Comparison of ENCODE assay signal across 8 cellular contexts in genomic region chr12:12725956-12726542, GRCh38. TPM values are rescaled to one million over a fixed set of nuclear protein-coding genes. Genes with fewer than 3 reads are reported as not detected.
DNase-seq lines count a peak whose midpoint lies in the region; ATAC-seq, FAIRE-seq and TF ChIP-seq lines count a peak whose summit lies in the region.

No MANE protein-coding gene starts in this region.

- H3K4me1 Mint-ChIP-seq in activated naive CD4-positive, alpha-beta T cell treated with anti-CD3 and anti-CD28 coated beads, Interleukin-2, amount 50 U/mL, for 24 hours, result peaks cover 48% of the 10 kb centered on the region
- peaks cover 14% of the 10 kb centered on the region for H3K4me1 Mint-ChIP-seq in type B pancreatic cell (ENCODE audit: unreplicated experiment)

- TF ChIP-seq CTCF in right lobe of liver (IDR thresholded peaks at IDR 0.05) (no peak), type B pancreatic cell (conservative IDR thresholded peaks at IDR 0.05) (no peak)

- no peaks in the 10 kb centered on the region for H3K9me3 Mint-ChIP-seq in activated naive CD4-positive, alpha-beta T cell treated with anti-CD3 and anti-CD28 coated beads, Interleukin-2, amount 50 U/mL, for 24 hours
- H3K9me3 Mint-ChIP-seq in type B pancreatic cell, result no peaks in the 10 kb centered on the region

- H3K4me3 ChIP-seq in right lobe of liver, result peak overlapping the region; percentile 53 to 73 (median 68)

- H3K36me3 ChIP-seq in right lobe of liver, result peaks cover 0 to 8% (median 3%) of the 10 kb centered on the region in 4 donors

- no peak for DNase-seq in activated naive CD4-positive, alpha-beta T cell treated with anti-CD3 and anti-CD28 coated beads, Interleukin-2, amount 50 U/mL, for 16 hours
- DNase-seq in right lobe of liver (no peak), type B pancreatic cell (ENCODE audit: extremely low spot score, unreplicated experiment) (no peak), urothelium cell line (ENCODE audit: low spot score) (no peak), Ammon's horn (ENCODE audit: low spot score) (no peak)

- peak; percentile 60 for TF ChIP-seq POLR2A in right lobe of liver (IDR thresholded peaks at IDR 0.05)

- no peaks in the 10 kb centered on the region for H3K9me3 ChIP-seq in right lobe of liver

- peak overlapping the region; percentile 96 for H3K27ac Mint-ChIP-seq in activated naive CD4-positive, alpha-beta T cell treated with anti-CD3 and anti-CD28 coated beads, Interleukin-2, amount 50 U/mL, for 24 hours
- H3K27ac Mint-ChIP-seq in type B pancreatic cell, result peak overlapping the region; percentile 99

- 1% methylated on average over 24 of the region's 26 CpGs for WGBS in right lobe of liver (ENCODE audit: insufficient coverage, low coverage, low lambda C conversion rate, missing lambda C conversion rate)

- H3K27me3 Mint-ChIP-seq in activated naive CD4-positive, alpha-beta T cell treated with anti-CD3 and anti-CD28 coated beads, Interleukin-2, amount 50 U/mL, for 24 hours, result no peaks in the 10 kb centered on the region
- H3K27me3 Mint-ChIP-seq in type B pancreatic cell, result peaks cover 11% of the 10 kb centered on the region

- intact Hi-C loops in right lobe of liver (cut with DNase I), result no loop called here

- FAIRE-seq in urothelium cell line (lab: Jason Lieb, UNC), result no peak

- peak overlapping the region; percentile 98 for H3K27ac ChIP-seq in angular gyrus (ENCODE audit: low read depth, low read length)
- peak overlapping the region; percentile 97 to 100 (median 99) for H3K27ac ChIP-seq in right lobe of liver

- H3K4me1 ChIP-seq in right lobe of liver, result peaks cover 0 to 20% (median under 1%) of the 10 kb centered on the region in 4 donors

- peak overlapping the region; percentile 95 for H3K4me3 Mint-ChIP-seq in activated naive CD4-positive, alpha-beta T cell treated with anti-CD3 and anti-CD28 coated beads, Interleukin-2, amount 50 U/mL, for 24 hours
- H3K4me3 Mint-ChIP-seq in type B pancreatic cell, result peak overlapping the region; percentile 90

- no peaks in the 10 kb centered on the region for H3K27me3 ChIP-seq in right lobe of liver

- H3K36me3 Mint-ChIP-seq in activated naive CD4-positive, alpha-beta T cell treated with anti-CD3 and anti-CD28 coated beads, Interleukin-2, amount 50 U/mL, for 24 hours, result peaks cover 3% of the 10 kb centered on the region
- peaks cover 19% of the 10 kb centered on the region for H3K36me3 Mint-ChIP-seq in type B pancreatic cell

- no peak for ATAC-seq in right lobe of liver
- ATAC-seq in GM21528 (IDR thresholded peaks at IDR 0.05; ENCODE audit: low FRiP score, unreplicated experiment), result no peak

RNA-seq across cellular contexts. Expression of gene CDKN1B, which starts 8.9 kb away (rescaled TPM):
- 10 to 100 TPM; 18.3 to 28.6 (median 24.5) TPM for total RNA-seq in right lobe of liver
- total RNA-seq in type B pancreatic cell (ENCODE audit: low replicate concordance), result 49.6 and 85.5 TPM in 2 replicates

RNA-seq across cellular contexts. Expression of gene GPR19, which starts 30.1 kb away (rescaled TPM):
- total RNA-seq in right lobe of liver, result under 1 TPM in 1 of 6 experiments, not detected in 5; 0.11 TPM
- total RNA-seq in type B pancreatic cell (ENCODE audit: low replicate concordance), result 1.6 and 3.6 TPM in 2 replicates

RNA-seq across cellular contexts. Expression of gene APOLD1, which starts 59.4 kb away (rescaled TPM):
- 1 to 10 TPM in 4 of 6 experiments, under 1 TPM in 2; 0.27 to 5.6 (median 1.2) TPM for total RNA-seq in right lobe of liver
- total RNA-seq in type B pancreatic cell (ENCODE audit: low replicate concordance), result 2.9 and 5.6 TPM in 2 replicates
